ENCODE assay signal across 37 cellular contexts in the genomic region with DNA sequence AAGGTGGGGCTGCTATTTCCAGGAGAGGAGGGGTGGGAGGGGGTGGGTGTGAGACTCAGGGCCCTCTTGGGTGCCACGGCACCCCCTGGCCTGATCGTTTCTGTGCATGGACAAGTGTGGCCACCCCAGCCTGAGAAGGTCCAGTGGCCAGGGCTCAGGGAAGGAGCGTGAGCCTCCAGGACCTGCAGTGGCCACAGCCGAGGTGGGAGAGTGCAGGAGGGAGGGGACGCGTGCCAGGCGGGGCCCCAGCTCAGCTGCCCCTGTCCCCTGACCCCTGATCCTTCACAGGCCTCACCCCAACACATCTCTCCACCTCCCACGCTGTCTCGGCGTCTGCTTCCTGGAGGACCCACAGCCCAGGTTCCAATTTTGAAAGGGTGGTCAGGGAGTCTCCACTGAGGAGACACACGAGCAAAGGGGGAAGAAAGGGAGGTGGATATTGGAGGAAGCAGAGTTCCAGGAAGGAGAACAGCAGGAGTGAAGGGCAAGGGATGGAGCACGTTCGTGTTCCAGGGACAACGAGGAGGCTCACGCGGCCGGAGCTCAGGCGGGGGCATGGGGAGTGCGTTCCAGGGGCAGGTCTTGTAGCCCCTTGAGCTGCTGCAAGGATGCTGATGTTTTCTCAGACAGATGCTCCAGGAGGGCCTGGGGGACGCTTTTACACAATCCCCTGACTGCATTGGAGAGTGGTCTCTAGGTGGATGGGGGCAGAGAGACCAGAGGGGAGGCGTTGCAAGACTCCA. TPM values are rescaled to one million over a fixed set of nuclear protein-coding genes. Genes with fewer than 3 reads are reported as not detected.
"Had no signal": no experiment of that assay in that cellular context is flagged by ENCODE, and none has a peak within 500 bp of the region (broad histone marks: within the 10 kb centered on the region; RNA-seq: fewer than 3 reads in every experiment).

No MANE protein-coding gene starts in this region.

- H3K36me3 Mint-ChIP-seq: activated CD4-positive, alpha-beta memory T cell treated with anti-CD3 and anti-CD28 coated beads for 36 hours; activated naive CD4-positive, alpha-beta T cell treated with anti-CD3 and anti-CD28 coated beads, Interleukin-2, amount 50 U/mL, for 72 hours; activated naive CD8-positive, alpha-beta T cell treated with anti-CD3 and anti-CD28 coated beads for 36 hours; T-cell had no signal

- H3K4me3 ChIP-seq: adrenal gland, body of pancreas, breast epithelium had no signal

- DNase-seq: activated B cell treated with CpG ODN at 0.5 μM for 24 hours; activated CD4-positive, alpha-beta memory T cell treated with anti-CD3 and anti-CD28 coated beads for 36 hours; activated CD4-positive, alpha-beta T cell treated with anti-CD3 and anti-CD28 coated beads for 4 hours; activated CD4-positive, alpha-beta T cell treated with anti-CD3 and anti-CD28 coated beads, Interleukin-2, amount 10 ng/mL, durations not matched to agents 24 days and 14 days; activated CD4-positive, alpha-beta T cell treated with anti-CD3 and anti-CD28 coated beads, Interleukin-2, amount 50 U/mL, for 1 hour; activated CD4-positive, alpha-beta T cell treated with anti-CD3 and anti-CD28 coated beads, Interleukin-2, amount 50 U/mL, for 4 hours; activated CD4-positive, CD25-positive, alpha-beta regulatory T cell treated with anti-CD3 and anti-CD28 coated beads, Interleukin-2, amount 50 U/mL, for 72 hours; activated CD8-positive, alpha-beta memory T cell treated with anti-CD3 and anti-CD28 coated beads, Interleukin-2, amount 50 U/mL, for 4 hours; activated CD8-positive, alpha-beta T cell treated with anti-CD3 and anti-CD28 coated beads for 36 hours; activated effector memory CD4-positive, alpha-beta T cell treated with anti-CD3 and anti-CD28 coated beads, Interleukin-2, amount 50 U/mL, for 16 hours; activated gamma-delta T cell treated with Interleukin-2 at 50 U/mL for 16 hours; activated naive CD4-positive, alpha-beta T cell; activated naive CD4-positive, alpha-beta T cell treated with anti-CD3 and anti-CD28 coated beads for 36 hours; activated naive CD4-positive, alpha-beta T cell treated with anti-CD3 and anti-CD28 coated beads, Interleukin-2, amount 50 U/mL, for 16 hours; activated naive CD8-positive, alpha-beta T cell treated with anti-CD3 and anti-CD28 coated beads for 36 hours; activated T-cell treated with anti-CD3 and anti-CD28 coated beads for 4 hours; activated T-cell treated with anti-CD3 and anti-CD28 coated beads, Interleukin-2, amount 50 U/mL, for 1 hour; activated T-cell treated with anti-CD3 and anti-CD28 coated beads, Interleukin-2, amount 50 U/mL, for 4 hours; activated T-cell treated with anti-CD3 and anti-CD28 coated beads, Interleukin-2, amount 50 U/mL, for 72 hours; adrenal gland; amniotic stem cell; aorta; body of pancreas; brain microvascular endothelial cell; central memory CD4-positive, alpha-beta T cell; T-cell; T-helper 2 cell; T-helper 9 cell had no signal

- H3K9me3 ChIP-seq: adrenal gland, body of pancreas, breast epithelium had no signal

- H3K4me3 Mint-ChIP-seq: activated B cell treated with CpG ODN at 0.5 μM for 24 hours; activated CD4-positive, alpha-beta memory T cell treated with anti-CD3 and anti-CD28 coated beads for 36 hours; activated CD4-positive, alpha-beta T cell treated with anti-CD3 and anti-CD28 coated beads, Interleukin-2, amount 10 ng/mL, durations not matched to agents 24 days and 14 days; activated CD8-positive, alpha-beta T cell treated with anti-CD3 and anti-CD28 coated beads for 36 hours; activated naive CD4-positive, alpha-beta T cell treated with anti-CD3 and anti-CD28 coated beads for 36 hours; activated naive CD8-positive, alpha-beta T cell treated with anti-CD3 and anti-CD28 coated beads for 36 hours; activated T-cell treated with anti-CD3 and anti-CD28 coated beads, Interleukin-2, amount 50 U/mL, for 4 hours; activated T-cell treated with anti-CD3 and anti-CD28 coated beads, Interleukin-2, amount 50 U/mL, for 72 hours; activated T-helper 1 cell treated with anti-CD3 and anti-CD28 coated beads, Interleukin-12 subunit alpha, Interleukin-12 subunit beta, Interleukin-2, Interleukin-4 antibody, amounts not matched to agents 30 ng/mL and 10 ng/mL and 1 ng/mL, durations not matched to agents 14 hours and 24 hours and 36 hours; activated T-helper 17 cell treated with anti-CD3 and anti-CD28 coated beads, Interleukin-2, amount 50 U/mL, for 72 hours; T-cell; T-helper 2 cell treated with Interferon-gamma antibody and Interleukin-4, amounts not matched to agents 5 μg/mL and 100 μg/mL, for 36 hours had no signal

- H3K27ac ChIP-seq: adrenal gland, body of pancreas, brain microvascular endothelial cell, breast epithelium, VCaP had no signal

- H3K9me3 Mint-ChIP-seq: activated B cell treated with CpG ODN at 0.5 μM for 24 hours; activated CD4-positive, alpha-beta memory T cell treated with anti-CD3 and anti-CD28 coated beads for 36 hours; activated CD4-positive, alpha-beta T cell treated with anti-CD3 and anti-CD28 coated beads, Interleukin-2, amount 10 ng/mL, durations not matched to agents 24 days and 14 days; activated CD8-positive, alpha-beta T cell treated with anti-CD3 and anti-CD28 coated beads for 36 hours; activated naive CD4-positive, alpha-beta T cell treated with anti-CD3 and anti-CD28 coated beads for 36 hours; activated naive CD4-positive, alpha-beta T cell treated with anti-CD3 and anti-CD28 coated beads, Interleukin-2, amount 50 U/mL, for 72 hours; activated naive CD8-positive, alpha-beta T cell treated with anti-CD3 and anti-CD28 coated beads for 36 hours; activated T-cell treated with anti-CD3 and anti-CD28 coated beads, Interleukin-2, amount 50 U/mL, for 4 hours; activated T-cell treated with anti-CD3 and anti-CD28 coated beads, Interleukin-2, amount 50 U/mL, for 72 hours; activated T-helper 1 cell treated with anti-CD3 and anti-CD28 coated beads, Interleukin-12 subunit alpha, Interleukin-12 subunit beta, Interleukin-2, Interleukin-4 antibody, amounts not matched to agents 30 ng/mL and 10 ng/mL and 1 ng/mL, durations not matched to agents 14 hours and 24 hours and 36 hours; activated T-helper 17 cell treated with anti-CD3 and anti-CD28 coated beads, Interleukin-2, amount 50 U/mL, for 72 hours; T-cell; T-helper 2 cell treated with Interferon-gamma antibody and Interleukin-4, amounts not matched to agents 5 μg/mL and 100 μg/mL, for 36 hours had no signal

- H3K4me1 Mint-ChIP-seq: activated B cell treated with CpG ODN at 0.5 μM for 24 hours; activated CD4-positive, alpha-beta T cell treated with anti-CD3 and anti-CD28 coated beads, Interleukin-2, amount 10 ng/mL, durations not matched to agents 24 days and 14 days; activated naive CD8-positive, alpha-beta T cell treated with anti-CD3 and anti-CD28 coated beads for 36 hours; activated T-helper 17 cell treated with anti-CD3 and anti-CD28 coated beads, Interleukin-2, amount 50 U/mL, for 72 hours had no signal

- H3K36me3 ChIP-seq: adrenal gland, brain microvascular endothelial cell, breast epithelium had no signal

- H3K27ac Mint-ChIP-seq: activated B cell treated with CpG ODN at 0.5 μM for 24 hours; activated CD4-positive, alpha-beta memory T cell treated with anti-CD3 and anti-CD28 coated beads for 36 hours; activated CD4-positive, alpha-beta T cell treated with anti-CD3 and anti-CD28 coated beads, Interleukin-2, amount 10 ng/mL, durations not matched to agents 24 days and 14 days; activated CD8-positive, alpha-beta T cell treated with anti-CD3 and anti-CD28 coated beads for 36 hours; activated naive CD4-positive, alpha-beta T cell treated with anti-CD3 and anti-CD28 coated beads for 36 hours; activated naive CD4-positive, alpha-beta T cell treated with anti-CD3 and anti-CD28 coated beads, Interleukin-2, amount 50 U/mL, for 72 hours; activated naive CD8-positive, alpha-beta T cell treated with anti-CD3 and anti-CD28 coated beads for 36 hours; activated T-cell treated with anti-CD3 and anti-CD28 coated beads, Interleukin-2, amount 50 U/mL, for 72 hours; activated T-helper 1 cell treated with anti-CD3 and anti-CD28 coated beads, Interleukin-12 subunit alpha, Interleukin-12 subunit beta, Interleukin-2, Interleukin-4 antibody, amounts not matched to agents 30 ng/mL and 10 ng/mL and 1 ng/mL, durations not matched to agents 14 hours and 24 hours and 36 hours; activated T-helper 17 cell treated with anti-CD3 and anti-CD28 coated beads, Interleukin-2, amount 50 U/mL, for 72 hours; T-cell; T-helper 2 cell treated with Interferon-gamma antibody and Interleukin-4, amounts not matched to agents 5 μg/mL and 100 μg/mL, for 36 hours had no signal

RNA-seq across cellular contexts. Expression of a gene that starts 4.2 kb away (rescaled TPM):
- total RNA-seq: activated B cell treated with CpG ODN at 0.5 μM for 24 hours; activated CD4-positive, alpha-beta memory T cell treated with anti-CD3 and anti-CD28 coated beads for 36 hours; activated CD4-positive, alpha-beta T cell treated with anti-CD3 and anti-CD28 coated beads, Interleukin-2, amount 10 ng/mL, durations not matched to agents 24 days and 14 days; activated CD8-positive, alpha-beta memory T cell treated with anti-CD3 and anti-CD28 coated beads for 36 hours; activated CD8-positive, alpha-beta T cell treated with anti-CD3 and anti-CD28 coated beads for 36 hours; activated naive CD4-positive, alpha-beta T cell treated with anti-CD3 and anti-CD28 coated beads for 36 hours; activated naive CD4-positive, alpha-beta T cell treated with anti-CD3 and anti-CD28 coated beads, Interleukin-2, amount 50 U/mL, for 72 hours; activated naive CD8-positive, alpha-beta T cell treated with anti-CD3 and anti-CD28 coated beads for 36 hours; activated T-cell treated with anti-CD3 and anti-CD28 coated beads, Interleukin-2, amount 50 U/mL, for 4 hours; activated T-cell treated with anti-CD3 and anti-CD28 coated beads, Interleukin-2, amount 50 U/mL, for 72 hours; activated T-helper 1 cell treated with anti-CD3 and anti-CD28 coated beads, Interleukin-12 subunit alpha, Interleukin-12 subunit beta, Interleukin-2, Interleukin-4 antibody, amounts not matched to agents 30 ng/mL and 10 ng/mL and 1 ng/mL, durations not matched to agents 14 hours and 24 hours and 36 hours; activated T-helper 17 cell treated with anti-CD3 and anti-CD28 coated beads, Interleukin-2, amount 50 U/mL, for 72 hours; aorta; breast epithelium; cardiac septum; T-cell; T-helper 1 cell treated with Interleukin-12 subunit alpha and Interleukin-12 subunit beta and Interleukin-4 antibody, amounts not matched to agents 30 ng/mL and 1 ng/mL, for 36 hours had no signal
- polyA plus RNA-seq: aorta had no signal
